10 cellular contexts compared by ENCODE assay signal in the genomic region with DNA sequence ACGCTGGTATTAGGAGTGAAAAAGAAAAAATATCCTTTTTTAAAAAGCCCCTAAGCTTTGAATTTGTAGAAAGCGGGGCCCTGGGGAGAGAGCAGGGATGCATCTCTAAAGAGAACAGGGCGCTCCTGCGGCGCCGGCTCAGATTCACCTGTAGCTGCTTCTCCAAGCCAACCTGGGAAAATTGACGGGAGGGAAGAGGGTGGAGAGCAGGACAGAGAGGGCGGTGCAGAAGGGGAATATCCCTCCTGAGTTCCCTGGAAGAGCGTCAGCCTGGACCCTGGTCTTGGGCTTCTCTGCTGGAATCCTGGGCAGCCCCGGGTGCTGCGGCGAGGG. TPM values are rescaled to one million over a fixed set of nuclear protein-coding genes. Genes with fewer than 3 reads are reported as not detected.
DNase-seq lines count a peak whose midpoint lies in the region; ATAC-seq, FAIRE-seq and TF ChIP-seq lines count a peak whose summit lies in the region.
"Had no signal": no experiment of that assay in that cellular context is flagged by ENCODE, and none has a peak within 500 bp of the region (broad histone marks: within the 10 kb centered on the region; RNA-seq: fewer than 3 reads in every experiment).

No MANE protein-coding gene starts in this region.

- H3K36me3 ChIP-seq in astrocyte (ENCODE audit: insufficient read depth, low read length) (no peaks in the 10 kb centered on the region), mucosa of rectum (ENCODE audit: control insufficient read depth in 2 of 2, insufficient read depth in 2 of 2, low read length in 2 of 2) (no peaks in the 10 kb centered on the region)

- no peak for FAIRE-seq in astrocyte (lab: Jason Lieb, UNC)

- H3K4me1 ChIP-seq in astrocyte (ENCODE audit: insufficient read depth, low read length) (peaks cover 3% of the 10 kb centered on the region), mucosa of rectum (ENCODE audit: control insufficient read depth in 2 of 2, insufficient read depth in 2 of 2, low read length in 2 of 2) (peaks cover 9 to 15% of the 10 kb centered on the region in 2 donors)

- H3K4me1 Mint-ChIP-seq in HFFc6 (ENCODE audit: low read depth) = peaks cover 2% of the 10 kb centered on the region
- H3K4me1 Mint-ChIP-seq in astrocyte (ENCODE audit: low read depth, unreplicated experiment) = peaks cover 8% of the 10 kb centered on the region

- ATAC-seq in HG03175 (IDR thresholded peaks at IDR 0.05; ENCODE audit: unreplicated experiment) = no peak

- H3K27ac Mint-ChIP-seq in HFFc6 (no peak overlapping the region), astrocyte (ENCODE audit: unreplicated experiment) (no peak overlapping the region)

- no peaks in the 10 kb centered on the region for H3K36me3 Mint-ChIP-seq in HFFc6 (ENCODE audit: low read depth)
- H3K36me3 Mint-ChIP-seq in astrocyte (ENCODE audit: low read depth, unreplicated experiment) = no peaks in the 10 kb centered on the region

- H3K4me2 ChIP-seq in astrocyte (ENCODE audit: low read length) = peak overlapping the region; percentile 80

- H3K9me3 Mint-ChIP-seq in HFFc6 = no peaks in the 10 kb centered on the region
- H3K9me3 Mint-ChIP-seq in astrocyte (ENCODE audit: unreplicated experiment) = no peaks in the 10 kb centered on the region

- H3K79me2 ChIP-seq in astrocyte (ENCODE audit: insufficient read depth, low read length) = no peaks in the 10 kb centered on the region

- H3K9me3 ChIP-seq in astrocyte (ENCODE audit: insufficient read depth, low read depth, low read length) = no peaks in the 10 kb centered on the region
- no peaks in the 10 kb centered on the region for H3K9me3 ChIP-seq in mucosa of rectum (ENCODE audit: control insufficient read depth in 2 of 2, low read length in 2 of 2)

- H3K27ac ChIP-seq in 22Rv1 (peak overlapping the region; percentile 63), astrocyte (ENCODE audit: low read depth, low read length) (no peak overlapping the region), mucosa of rectum (ENCODE audit: low read depth in 2 of 2, low read length in 2 of 2) (peak overlapping the region; percentile 83 to 91)

- H4K20me1 ChIP-seq in astrocyte (ENCODE audit: insufficient read depth, low read length) = no peaks in the 10 kb centered on the region

- H3K4me3 Mint-ChIP-seq in HFFc6 (peak overlapping the region; percentile 65), astrocyte (ENCODE audit: unreplicated experiment) (peak overlapping the region; percentile 83)

- TF ChIP-seq CTCF in 22Rv1 (IDR thresholded peaks at IDR 0.05) (no peak), HFFc6 (IDR thresholded peaks at IDR 0.05) (no peak), astrocyte (IDR thresholded peaks at IDR 0.05; ENCODE audit: insufficient read depth, low read depth, low read length) (no peak)

- H3K27me3 Mint-ChIP-seq in HFFc6 (ENCODE audit: insufficient read depth) (no peaks in the 10 kb centered on the region; the same call in none of the 2 replicates), astrocyte (ENCODE audit: low read depth, unreplicated experiment) (peaks cover 11% of the 10 kb centered on the region)

- H3K27me3 ChIP-seq in astrocyte (ENCODE audit: insufficient read depth, low read length) (no peaks in the 10 kb centered on the region), mucosa of rectum (ENCODE audit: control insufficient read depth in 2 of 2, insufficient read depth in 2 of 2, low read length in 2 of 2) (no peaks in the 10 kb centered on the region)

- DNase-seq in HFFc6 = no peak
- DNase-seq in astrocyte (ENCODE audit: low read depth) = no peak
- DNase-seq in NCI-H1930 (lab: John Stamatoyannopoulos, UW) = no peak
- no peak for DNase-seq in retina
- no peak for DNase-seq in stimulated activated CD4-positive, alpha-beta T cell treated with anti-CD3 and anti-CD28 coated beads, Interleukin-2, amount 100 ng/mL, for 24 hours
- DNase-seq: HCEC 1CT, NCI-H2029 had no signal

- H3K4me3 ChIP-seq in astrocyte (ENCODE audit: insufficient read depth, low read depth, low read length) = no peak overlapping the region
- peak overlapping the region; percentile 65 to 66 for H3K4me3 ChIP-seq in mucosa of rectum (ENCODE audit: low read length in 2 of 2)

- H3K9ac ChIP-seq in astrocyte (ENCODE audit: low read length) (no peak overlapping the region), mucosa of rectum (ENCODE audit: low read depth in 1 of 2, low read length in 2 of 2) (peak overlapping the region; percentile 63 to 71)

- H2AFZ ChIP-seq in astrocyte (ENCODE audit: low read depth, low read length) = no peak overlapping the region

RNA-seq across cellular contexts. Expression of a gene that starts 0.8 kb away (rescaled TPM):
- under 1 TPM in 5 of 6 experiments, not detected in 1; 0.12 to 0.29 (median 0.24) TPM for total RNA-seq in HFFc6 (2021; fragmentation: NEBNext Ultra II Directional; extraction: Animal tissue kit (Norgen Biotek cat#: 25700))
- total RNA-seq in astrocyte = 0.54 TPM in 1 of 2 replicates, not detected in the other

RNA-seq across cellular contexts. Expression of a gene that starts 33.8 kb away (rescaled TPM):
- 1,000 to 10,000 TPM; 1,260 to 1,533 (median 1,345) TPM for total RNA-seq in HFFc6 (2021; fragmentation: NEBNext Ultra II Directional; extraction: Animal tissue kit (Norgen Biotek cat#: 25700))
- 1,404 and 1,492 TPM in 2 replicates for total RNA-seq in astrocyte
